ENCODE assay signal across 1 cellular context in genomic region chr2:173965372-173966025, GRCh38.
TF ChIP-seq lines count a peak whose summit lies in the region.

Gene SP3 (minus strand): TSS chr2:173965373. CDS start chr2:173965171, 202 bp downstream.

TF ChIP-seq in HepG2, 621 proteins besides CTCF, POLR2A, EP300 and RAD21 (continued from another document and continues in another):
- TF ChIP-seq HIC2 (CRISPR knock-in tag; IDR thresholded peaks at IDR 0.05; ENCODE audit: low read depth), result peak; percentile 49; the same call in 1 of the 2 replicates
- TF ChIP-seq CREBL2 (CRISPR knock-in tag; IDR thresholded peaks at IDR 0.05; ENCODE audit: borderline replicate concordance), result no peak
- no peak for TF ChIP-seq ZBTB43 (CRISPR knock-in tag; conservative IDR thresholded peaks at IDR 0.05)
- TF ChIP-seq GTF2F1 (IDR thresholded peaks at IDR 0.05; ENCODE audit: low read length), result no peak
- TF ChIP-seq CEBPG (CRISPR knock-in tag; IDR thresholded peaks at IDR 0.05), result no peak; the same call in 1 of the 2 replicates
- peak; percentile 81 for TF ChIP-seq GZF1 (CRISPR knock-in tag; IDR thresholded peaks at IDR 0.05)
- TF ChIP-seq SOX13 (IDR thresholded peaks at IDR 0.05), result 0 out of 2 replicates have a peak, but pooled peaks have one; percentile 31
- peak in 1 of 2 experiments; percentile 1; a peak in 1 of 4 replicates for TF ChIP-seq SOX13 (CRISPR knock-in tag; conservative IDR thresholded peaks at IDR 0.05 in 1 of 2, IDR thresholded peaks at IDR 0.05 in 1 of 2)
- TF ChIP-seq ZNF431 (CRISPR knock-in tag; IDR thresholded peaks at IDR 0.05; ENCODE audit: borderline replicate concordance, low read depth), result 0 out of 2 replicates have a peak, but pooled peaks have one; percentile 83
- TF ChIP-seq ZNF687 (CRISPR knock-in tag; IDR thresholded peaks at IDR 0.05), result peak; percentile 86
- no peak for TF ChIP-seq ZNF451 (CRISPR knock-in tag; IDR thresholded peaks at IDR 0.05)
- peak; percentile 61; the same call in 1 of the 2 replicates for TF ChIP-seq PITX1 (CRISPR knock-in tag; IDR thresholded peaks at IDR 0.05)
- no peak for TF ChIP-seq ARNT (IDR thresholded peaks at IDR 0.05)
- 0 out of 2 replicates have a peak, but pooled peaks have one; percentile 55 for TF ChIP-seq MLXIP (CRISPR knock-in tag; IDR thresholded peaks at IDR 0.05; ENCODE audit: borderline replicate concordance)
- TF ChIP-seq YEATS2 (CRISPR knock-in tag; IDR thresholded peaks at IDR 0.05; ENCODE audit: borderline replicate concordance), result peak; percentile 82; the same call in 1 of the 2 replicates
- no peak for TF ChIP-seq TBX3 (IDR thresholded peaks at IDR 0.05; ENCODE audit: borderline replicate concordance)
- TF ChIP-seq ZNF639 (CRISPR knock-in tag; conservative IDR thresholded peaks at IDR 0.05), result peak; percentile 82
- TF ChIP-seq ZNF605 (CRISPR knock-in tag; IDR thresholded peaks at IDR 0.05), result no peak; the same call in 1 of the 2 replicates
- TF ChIP-seq ETV5 (CRISPR knock-in tag; IDR thresholded peaks at IDR 0.05; ENCODE audit: borderline replicate concordance), result peak; percentile 72
- TF ChIP-seq KDM5A (IDR thresholded peaks at IDR 0.05; ENCODE audit: borderline replicate concordance, low read length), result peak; percentile 69; the same call in 1 of the 2 replicates
- TF ChIP-seq ISL2 (CRISPR knock-in tag; IDR thresholded peaks at IDR 0.05), result peak; percentile 75
- no peak for TF ChIP-seq ZNF672 (CRISPR knock-in tag; IDR thresholded peaks at IDR 0.05)
- peak; percentile 90; the same call in 1 of the 2 replicates for TF ChIP-seq ZNF275 (CRISPR knock-in tag; IDR thresholded peaks at IDR 0.05; ENCODE audit: borderline replicate concordance)
- TF ChIP-seq HOXA7 (CRISPR knock-in tag; IDR thresholded peaks at IDR 0.05), result no peak
- no peak for TF ChIP-seq RFX5 (IDR thresholded peaks at IDR 0.05; ENCODE audit: low read depth, low read length)
- 0 out of 2 replicates have a peak, but pooled peaks have one; percentile 12 for TF ChIP-seq TOE1 (CRISPR knock-in tag; IDR thresholded peaks at IDR 0.05)
- peak; percentile 63 for TF ChIP-seq DRAP1 (CRISPR knock-in tag; IDR thresholded peaks at IDR 0.05)
- peak; percentile 13; the same call in 1 of the 2 replicates for TF ChIP-seq ZNF331 (CRISPR knock-in tag; IDR thresholded peaks at IDR 0.05)
- TF ChIP-seq TAF15 (IDR thresholded peaks at IDR 0.05; ENCODE audit: low read depth, low read length, poor library complexity, severe bottlenecking), result peak; percentile 87
- TF ChIP-seq HOXA3 (CRISPR knock-in tag; IDR thresholded peaks at IDR 0.05), result peak; percentile 81
- TF ChIP-seq ZNF737 (CRISPR knock-in tag; IDR thresholded peaks at IDR 0.05; ENCODE audit: borderline replicate concordance), result no peak
- TF ChIP-seq CREB1 (IDR thresholded peaks at IDR 0.05), result peak; percentile 74
- TF ChIP-seq CREB1 (CRISPR knock-in tag; IDR thresholded peaks at IDR 0.05), result no peak
- no peak for TF ChIP-seq SRSF9 (IDR thresholded peaks at IDR 0.05; ENCODE audit: borderline replicate concordance, insufficient read depth, low read depth, low read length, poor library complexity, severe bottlenecking)
- TF ChIP-seq ZNF562 (CRISPR knock-in tag; IDR thresholded peaks at IDR 0.05; ENCODE audit: borderline replicate concordance), result no peak
- TF ChIP-seq MAF1 (CRISPR knock-in tag; IDR thresholded peaks at IDR 0.05; ENCODE audit: borderline replicate concordance), result peak; percentile 87; the same call in 1 of the 2 replicates
- TF ChIP-seq MYNN (CRISPR knock-in tag; IDR thresholded peaks at IDR 0.05; ENCODE audit: low read depth), result peak; percentile 42; the same call in 1 of the 2 replicates
- peak; percentile 65 for TF ChIP-seq JARID2 (CRISPR knock-in tag; IDR thresholded peaks at IDR 0.05; ENCODE audit: insufficient replicate concordance)
- no peak; the same call in 1 of the 2 replicates for TF ChIP-seq ZNF790 (CRISPR knock-in tag; IDR thresholded peaks at IDR 0.05; ENCODE audit: borderline replicate concordance)
- TF ChIP-seq KAT2B (IDR thresholded peaks at IDR 0.05; ENCODE audit: borderline replicate concordance, low read depth, low read length), result no peak
- TF ChIP-seq LCORL (IDR thresholded peaks at IDR 0.05), result no peak
- TF ChIP-seq LCORL (CRISPR knock-in tag; IDR thresholded peaks at IDR 0.05), result peak; percentile 75
- no peak for TF ChIP-seq YEATS4 (CRISPR knock-in tag; IDR thresholded peaks at IDR 0.05; ENCODE audit: borderline replicate concordance)
- TF ChIP-seq SP4 (CRISPR knock-in tag; IDR thresholded peaks at IDR 0.05), result no peak; the same call in 1 of the 2 replicates
- no peak for TF ChIP-seq GPBP1L1 (CRISPR knock-in tag; IDR thresholded peaks at IDR 0.05)
- TF ChIP-seq ZMYM2 (CRISPR knock-in tag; IDR thresholded peaks at IDR 0.05), result peak; percentile 60; the same call in 1 of the 2 replicates
- peak; percentile 68; the same call in 1 of the 2 replicates for TF ChIP-seq TP53 (CRISPR knock-in tag; conservative IDR thresholded peaks at IDR 0.05)
- TF ChIP-seq ZNF18 (CRISPR knock-in tag; IDR thresholded peaks at IDR 0.05; ENCODE audit: insufficient replicate concordance), result peak; percentile 54
